11 cellular contexts compared by ENCODE assay signal in genomic region chr12:69348162-69348938, GRCh38. TPM values are rescaled to one million over a fixed set of nuclear protein-coding genes. Genes with fewer than 3 reads are reported as not detected.
DNase-seq lines count a peak whose midpoint lies in the region; ATAC-seq and TF ChIP-seq lines count a peak whose summit lies in the region.
"Had no signal": no experiment of that assay in that cellular context is flagged by ENCODE, and none has a peak within 500 bp of the region (broad histone marks: within the 10 kb centered on the region; RNA-seq: fewer than 3 reads in every experiment).

Gene LYZ, plus strand, starts transcription at chr12:69348381. Its CDS starts 28 bp downstream, at chr12:69348409.

- intact Hi-C loops in Right ventricle myocardium inferior (cut with DNase I) (no loop called here), ascending aorta (cut with DNase I) (no loop called here)

- H3K9me3 ChIP-seq in ascending aorta, result no peaks in the 10 kb centered on the region
- H3K9me3 ChIP-seq: SJSA1 had no signal

- H3K36me3 ChIP-seq in ascending aorta, result no peaks in the 10 kb centered on the region
- H3K36me3 ChIP-seq: SJSA1 had no signal

- no peak within 1 kb of the TSS for H3K27ac ChIP-seq in ascending aorta
- H3K27ac ChIP-seq: SJSA1 had no signal

- H3K4me3 ChIP-seq in ascending aorta, result no peak within 1 kb of the TSS
- H3K4me3 ChIP-seq: SJSA1 had no signal

- H3K4me3 Mint-ChIP-seq in endothelial cell (ENCODE audit: unreplicated experiment), result no peak within 1 kb of the TSS

- H3K4me1 Mint-ChIP-seq in endothelial cell (ENCODE audit: unreplicated experiment), result peaks cover 7% of the 10 kb centered on the region

- no peaks in the 10 kb centered on the region for H3K27me3 Mint-ChIP-seq in endothelial cell (ENCODE audit: unreplicated experiment)

- ATAC-seq in Right ventricle myocardium inferior, result peak; percentile 77
- no peak for ATAC-seq in omental fat pad (ENCODE audit: low FRiP score)
- no peak for ATAC-seq in HG03139 (IDR thresholded peaks at IDR 0.05; ENCODE audit: unreplicated experiment)

- H3K4me1 ChIP-seq in ascending aorta, result no peaks in the 10 kb centered on the region
- H3K4me1 ChIP-seq: SJSA1 had no signal

- no peaks in the 10 kb centered on the region for H3K27me3 ChIP-seq in ascending aorta

- DNase-seq in Ammon's horn (ENCODE audit: low spot score), result peak; percentile 53
- DNase-seq in NOMO-1 treated with dmso at 0.1 percent for 144 hours (lab: John Stamatoyannopoulos, UW; ENCODE audit: unreplicated experiment), result peak; percentile 91
- no peak for DNase-seq in Right ventricle myocardium inferior (ENCODE audit: missing footprints)
- no peak for DNase-seq in omental fat pad (ENCODE audit: low spot score)
- no peak for DNase-seq in endothelial cell (ENCODE audit: low spot score)
- no peak for DNase-seq in ascending aorta (ENCODE audit: low spot score in 2 of 2)
- DNase-seq in NCI-H2196 treated with DMSO at 0.1 percent for 48 hours (lab: John Stamatoyannopoulos, UW; ENCODE audit: unreplicated experiment), result no peak
- DNase-seq: cerebellar nuclear complex had no signal

- no peak within 1 kb of the TSS for H3K27ac Mint-ChIP-seq in endothelial cell (ENCODE audit: unreplicated experiment)

- H3K36me3 Mint-ChIP-seq in endothelial cell (ENCODE audit: low read depth, unreplicated experiment), result no peaks in the 10 kb centered on the region

- no peak for TF ChIP-seq CTCF in omental fat pad (IDR thresholded peaks at IDR 0.05)
- no peak for TF ChIP-seq CTCF in endothelial cell (IDR thresholded peaks at IDR 0.05; ENCODE audit: unreplicated experiment)
- no peak for TF ChIP-seq CTCF in ascending aorta (IDR thresholded peaks at IDR 0.05)

- H3K9me3 Mint-ChIP-seq in endothelial cell (ENCODE audit: unreplicated experiment), result no peaks in the 10 kb centered on the region

RNA-seq across cellular contexts. Expression of gene LYZ, which starts in this region (rescaled TPM):
- total RNA-seq in Right ventricle myocardium inferior (49.2 TPM), omental fat pad (100 to 1,000 TPM in 2 of 4 donors, 10 to 100 TPM in 2; 39.8 to 214 (median 94.1) TPM), endothelial cell (ENCODE audit: unreplicated experiment) (3.6 TPM), ascending aorta (4.5 TPM)
- total RNA-seq: glomerular endothelial cell, SJSA1 had no signal

Comparison
In these comparisons a context has a peak if more than half of its experiments do, and no peak if none do; other contexts are left out.
1. DNase-seq: peak in Ammon's horn (single experiment) and NOMO-1 treated with dmso at 0.1 percent for 144 hours (single experiment); none in Right ventricle myocardium inferior (single experiment), omental fat pad (single experiment), endothelial cell (single experiment), ascending aorta (0 of 2) and NCI-H2196 treated with DMSO at 0.1 percent for 48 hours (single experiment).